In genomic region chr6:43428874-43429273, GRCh38 we compare ENCODE assay signal across 8 cellular contexts. TPM values are rescaled to one million over a fixed set of nuclear protein-coding genes. Genes with fewer than 3 reads are reported as not detected.
A peak's percentile ranks its signal among the peaks of the same experiment; 100 is the strongest.
DNase-seq lines count a peak whose midpoint lies in the region; ATAC-seq and TF ChIP-seq lines count a peak whose summit lies in the region.

No MANE protein-coding gene starts in this region.

- no peaks in the 10 kb centered on the region for H4K20me1 ChIP-seq in SK-N-SH (ENCODE audit: insufficient read depth)

- H2AFZ ChIP-seq in SK-N-SH (ENCODE audit: low read depth), result no peak overlapping the region

- H3K36me3 ChIP-seq in SK-N-SH (replicated peaks in 1 of 2; ENCODE audit: control insufficient read depth in 1 of 2, insufficient read depth in 2 of 2, low read length in 1 of 2), result peaks cover 7 to 20% of the 10 kb centered on the region in 2 experiments

- intact Hi-C loops in activated B cell treated with CpG ODN at 0.5 μM for 24 hours (cut with micrococcal nuclease), result no loop called here

- TF ChIP-seq CTCF in SK-N-SH (IDR thresholded peaks at IDR 0.05) (no peak), activated B cell treated with CpG ODN at 0.5 μM for 24 hours (IDR thresholded peaks at IDR 0.05) (no peak), fibroblast of villous mesenchyme (IDR thresholded peaks at IDR 0.05; ENCODE audit: insufficient read depth, low read depth, low read length) (no peak)

- H3K9ac ChIP-seq in SK-N-SH, result peak overlapping the region; percentile 82; the same call in 1 of the 2 replicates

- peak overlapping the region; percentile 85 for H3K4me2 ChIP-seq in SK-N-SH

- no peaks in the 10 kb centered on the region for H3K9me2 ChIP-seq in SK-N-SH

- DNase-seq in SK-N-SH (no peak), activated B cell treated with CpG ODN at 0.5 μM for 24 hours (no peak), fibroblast of villous mesenchyme (ENCODE audit: low read depth) (peak; percentile 3), NCI-H2171 (lab: John Stamatoyannopoulos, UW) (no peak), NCI-H2081 (lab: John Stamatoyannopoulos, UW) (no peak), nucleus accumbens (lab: John Stamatoyannopoulos, UW) (no peak)

- H3K4me3 Mint-ChIP-seq in activated B cell treated with CpG ODN at 0.5 μM for 24 hours, result peak overlapping the region; percentile 95

- no peak overlapping the region for H3K27ac ChIP-seq in SK-N-SH (ENCODE audit: low read depth in 2 of 2, low read length in 1 of 2)
- H3K27ac ChIP-seq in skin epidermis, result peak overlapping the region in 9 of 21 experiments; percentile 82 to 95 (median 88)

- no peak for TF ChIP-seq EP300 in SK-N-SH (IDR thresholded peaks at IDR 0.05; ENCODE audit: borderline replicate concordance in 1 of 2, low read depth in 1 of 2, low read length in 1 of 2)

- no peak for ATAC-seq in SK-N-SH treated with all-trans-retinoic acid at 6 μM for 48 hours
- ATAC-seq in activated B cell treated with CpG ODN at 0.5 μM for 24 hours (ENCODE audit: low read depth), result no peak

- POLR2A ChIA-PET in SK-N-SH (lab: Yijun Ruan, JAX), result interaction anchor here (1.2 to 2.5 kb wide), 2 partner anchors 8 to 66 kb away, joined by 3 to 10 read pairs; no protein-coding TSS in a partner anchor
- POLR2A ChIA-PET in activated B cell treated with CpG ODN at 0.5 μM for 24 hours (lab: Charles Lee), result interaction anchor here (0.7 to 2.6 kb wide), 7 partner anchors 8 to 500 kb away, joined by 3 to 26 read pairs (median 10); partner anchors contain the start of genes CNPY3, CUL7, POLR1C and TJAP1

- no peak overlapping the region for H3K27ac Mint-ChIP-seq in activated B cell treated with CpG ODN at 0.5 μM for 24 hours

- TF ChIP-seq RAD21 in SK-N-SH (IDR thresholded peaks at IDR 0.05; ENCODE audit: low read length), result no peak

- H3K9me3 Mint-ChIP-seq in activated B cell treated with CpG ODN at 0.5 μM for 24 hours, result no peaks in the 10 kb centered on the region

- H3K4me3 ChIP-seq in SK-N-SH (ENCODE audit: low read depth in 2 of 2, low read length in 1 of 2) (peak overlapping the region; percentile 83 to 88), fibroblast of villous mesenchyme (ENCODE audit: low read depth, low read length) (peak overlapping the region; percentile 88), skin epidermis (peak overlapping the region in 5 of 7 experiments; percentile 55 to 83 (median 68))

- no peaks in the 10 kb centered on the region for H3K27me3 Mint-ChIP-seq in activated B cell treated with CpG ODN at 0.5 μM for 24 hours

- H3K9me3 ChIP-seq in SK-N-SH, result no peaks in the 10 kb centered on the region

- peaks cover 3 to 12% of the 10 kb centered on the region in 2 experiments; a peak in 3 of 4 replicates for H3K4me1 ChIP-seq in SK-N-SH (ENCODE audit: control insufficient read depth in 1 of 2, insufficient read depth in 2 of 2, low read depth in 1 of 2, low read length in 1 of 2)

- CTCF ChIA-PET in SK-N-SH (lab: Yijun Ruan, JAX) (interaction anchor here (1.5 kb wide), 1 partner anchor 25 kb away, joined by 5 read pairs; no protein-coding TSS in a partner anchor), activated B cell treated with CpG ODN at 0.5 μM for 24 hours (lab: Charles Lee) (interaction anchor here (2.1 kb wide), 1 partner anchor 31 kb away, joined by 4 read pairs; no protein-coding TSS in a partner anchor)

- peaks cover 18% of the 10 kb centered on the region for H3K36me3 Mint-ChIP-seq in activated B cell treated with CpG ODN at 0.5 μM for 24 hours (ENCODE audit: low read depth)

- H3K4me1 Mint-ChIP-seq in activated B cell treated with CpG ODN at 0.5 μM for 24 hours, result peaks cover 20% of the 10 kb centered on the region

- no peaks in the 10 kb centered on the region for H3K27me3 ChIP-seq in SK-N-SH (ENCODE audit: insufficient read depth)

- peaks cover 36% of the 10 kb centered on the region for H3K79me2 ChIP-seq in SK-N-SH (ENCODE audit: insufficient read depth)

- WGBS in SK-N-SH (ENCODE audit: low lambda C conversion rate), result 98% methylated on average over 3 of the region's 3 CpGs

- H3F3A ChIP-seq in SK-N-SH (replicated peaks; ENCODE audit: insufficient read depth), result peaks cover 3% of the 10 kb centered on the region

TF ChIP-seq in SK-N-SH, 30 proteins besides CTCF, POLR2A, EP300 and RAD21:
- TF ChIP-seq CHD2 (IDR thresholded peaks at IDR 0.05; ENCODE audit: low read length, partially characterized antibody) (no peak), RFX5 (IDR thresholded peaks at IDR 0.05; ENCODE audit: low read length) (no peak), POLR2AphosphoS5 (IDR thresholded peaks at IDR 0.05; ENCODE audit: low read depth, low read length) (no peak), PBX3 (IDR thresholded peaks at IDR 0.05) (no peak), USF2 (IDR thresholded peaks at IDR 0.05; ENCODE audit: borderline replicate concordance, low read depth, low read length) (no peak), MXI1 (IDR thresholded peaks at IDR 0.05; ENCODE audit: low read depth, low read length) (no peak), FOXM1 (IDR thresholded peaks at IDR 0.05; ENCODE audit: low read depth) (no peak)

TF ChIP-seq in SK-N-SH treated with all-trans-retinoic acid at 6 μM for 48 hours, 23 proteins besides CTCF, POLR2A, EP300 and RAD21:
- TF ChIP-seq ESRRG (CRISPR knock-in tag; IDR thresholded peaks at IDR 0.05), result no peak
- no peak for TF ChIP-seq ARNTL (CRISPR knock-in tag; IDR thresholded peaks at IDR 0.05; ENCODE audit: borderline replicate concordance, low read depth)
- no peak for TF ChIP-seq BACH2 (CRISPR knock-in tag; IDR thresholded peaks at IDR 0.05; ENCODE audit: borderline replicate concordance)
- no peak for TF ChIP-seq ZC3H10 (CRISPR knock-in tag; IDR thresholded peaks at IDR 0.05)
- no peak for TF ChIP-seq TOX (CRISPR knock-in tag; IDR thresholded peaks at IDR 0.05; ENCODE audit: borderline replicate concordance)
- no peak for TF ChIP-seq OSR1 (CRISPR knock-in tag; IDR thresholded peaks at IDR 0.05)
- TF ChIP-seq TSHZ2 (CRISPR knock-in tag; IDR thresholded peaks at IDR 0.05), result no peak
- no peak for TF ChIP-seq ZFP3 (CRISPR knock-in tag; IDR thresholded peaks at IDR 0.05)
- no peak for TF ChIP-seq ZFP30 (CRISPR knock-in tag; IDR thresholded peaks at IDR 0.05)

RNA-seq across cellular contexts. Expression of gene ABCC10, which starts 1.5 kb away (rescaled TPM):
- polyA plus RNA-seq in SK-N-SH (2012; rRNA removed), result 21.5 and 28.3 TPM in 2 replicates
- 7.0 and 12.0 TPM in 2 replicates for polyA plus RNA-seq in SK-N-SH (2012; cell fraction: cytosol; rRNA removed)
- polyA plus RNA-seq in SK-N-SH (2012; cell fraction: nucleus; rRNA removed), result 74.8 and 77.9 TPM in 2 replicates
- 59.5 and 74.6 TPM in 2 replicates for total RNA-seq in activated B cell treated with CpG ODN at 0.5 μM for 24 hours
- 31.1 and 33.8 TPM in 2 replicates for total RNA-seq in fibroblast of villous mesenchyme

RNA-seq across cellular contexts. Expression of gene DLK2, which starts 26.5 kb away (rescaled TPM):
- polyA plus RNA-seq in SK-N-SH (2012; rRNA removed), result 1.9 and 3.9 TPM in 2 replicates
- 1.4 and 2.0 TPM in 2 replicates for polyA plus RNA-seq in SK-N-SH (2012; cell fraction: cytosol; rRNA removed)
- polyA plus RNA-seq in SK-N-SH (2012; cell fraction: nucleus; rRNA removed), result 1.9 and 2.7 TPM in 2 replicates
- 1.4 TPM in 2 replicates for total RNA-seq in activated B cell treated with CpG ODN at 0.5 μM for 24 hours
- 0.64 and 1.7 TPM in 2 replicates for total RNA-seq in fibroblast of villous mesenchyme

RNA-seq across cellular contexts. Expression of gene TJAP1, which starts 48.5 kb away (rescaled TPM):
- 30.7 and 39.5 TPM in 2 replicates for polyA plus RNA-seq in SK-N-SH (2012; rRNA removed)
- polyA plus RNA-seq in SK-N-SH (2012; cell fraction: cytosol; rRNA removed), result 30.1 and 33.0 TPM in 2 replicates
- polyA plus RNA-seq in SK-N-SH (2012; cell fraction: nucleus; rRNA removed), result 119 and 134 TPM in 2 replicates
- total RNA-seq in activated B cell treated with CpG ODN at 0.5 μM for 24 hours, result 36.0 and 45.3 TPM in 2 replicates
- 13.4 and 13.9 TPM in 2 replicates for total RNA-seq in fibroblast of villous mesenchyme

RNA-seq across cellular contexts. Expression of gene ZNF318, which starts 59.4 kb away (rescaled TPM):
- 6.3 and 7.8 TPM in 2 replicates for polyA plus RNA-seq in SK-N-SH (2012; rRNA removed)
- polyA plus RNA-seq in SK-N-SH (2012; cell fraction: cytosol; rRNA removed), result 6.0 and 6.4 TPM in 2 replicates
- 9.8 and 14.8 TPM in 2 replicates for polyA plus RNA-seq in SK-N-SH (2012; cell fraction: nucleus; rRNA removed)
- total RNA-seq in activated B cell treated with CpG ODN at 0.5 μM for 24 hours (135 and 159 TPM in 2 replicates), fibroblast of villous mesenchyme (10.3 and 12.5 TPM in 2 replicates)
